19 cellular contexts compared by ENCODE assay signal in genomic region chr7:92784935-92785334, GRCh38. TPM values are rescaled to one million over a fixed set of nuclear protein-coding genes. Genes with fewer than 3 reads are reported as not detected.
DNase-seq lines count a peak whose midpoint lies in the region; ATAC-seq and TF ChIP-seq lines count a peak whose summit lies in the region.
"Had no signal": no experiment of that assay in that cellular context is flagged by ENCODE, and none has a peak within 500 bp of the region (broad histone marks: within the 10 kb centered on the region; RNA-seq: fewer than 3 reads in every experiment).

No MANE protein-coding gene starts in this region.

- peak overlapping the region; percentile 39 for H3K27ac ChIP-seq in KOPT-K1 (ENCODE audit: low read depth, low read length, poor library complexity, severe bottlenecking)
- peak overlapping the region in 3 of 4 donors; percentile 59 to 77 (median 69) for H3K27ac ChIP-seq in sigmoid colon

- H3K4me1 Mint-ChIP-seq in activated naive CD8-positive, alpha-beta T cell treated with anti-CD3 and anti-CD28 coated beads, Interleukin-2, amount 50 U/mL, for 24 hours: peaks cover 66% of the 10 kb centered on the region
- peaks cover 32% of the 10 kb centered on the region for H3K4me1 Mint-ChIP-seq in activated naive CD8-positive, alpha-beta T cell treated with anti-CD3 and anti-CD28 coated beads for 36 hours
- peaks cover 48% of the 10 kb centered on the region for H3K4me1 Mint-ChIP-seq in brain

- POLR2A ChIA-PET in HEK293T (lab: Yijun Ruan, JAX): no interaction called here

- no peak overlapping the region for H3K4me3 ChIP-seq in sigmoid colon
- H3K4me3 ChIP-seq: HAP-1, K562 had no signal

- H3K36me3 ChIP-seq in KOPT-K1 (ENCODE audit: insufficient read depth, low read length): peaks cover 90% of the 10 kb centered on the region
- H3K36me3 ChIP-seq in sigmoid colon: no peaks in the 10 kb centered on the region

- TF ChIP-seq POLR2A in sigmoid colon (IDR thresholded peaks at IDR 0.05): no peak

- TF ChIP-seq EP300 in sigmoid colon (IDR thresholded peaks at IDR 0.05): no peak

- CTCF ChIA-PET in HEK293T (lab: Yijun Ruan, JAX): no interaction called here

- H3K27me3 ChIP-seq in sigmoid colon: no peaks in the 10 kb centered on the region

- peaks cover 15% of the 10 kb centered on the region for H3K9me3 ChIP-seq in KOPT-K1 (ENCODE audit: insufficient read depth, low read length, poor library complexity, severe bottlenecking)
- peaks cover 0 to 5% (median 1%) of the 10 kb centered on the region in 4 donors for H3K9me3 ChIP-seq in sigmoid colon

- H3K36me3 Mint-ChIP-seq in activated naive CD8-positive, alpha-beta T cell treated with anti-CD3 and anti-CD28 coated beads, Interleukin-2, amount 50 U/mL, for 24 hours (ENCODE audit: low read depth): peaks cover 61% of the 10 kb centered on the region
- peaks cover 42% of the 10 kb centered on the region for H3K36me3 Mint-ChIP-seq in activated naive CD8-positive, alpha-beta T cell treated with anti-CD3 and anti-CD28 coated beads for 36 hours
- H3K36me3 Mint-ChIP-seq in brain: peaks cover 36% of the 10 kb centered on the region

- peak overlapping the region; percentile 41 for H3K27ac Mint-ChIP-seq in activated naive CD8-positive, alpha-beta T cell treated with anti-CD3 and anti-CD28 coated beads, Interleukin-2, amount 50 U/mL, for 24 hours
- no peak overlapping the region for H3K27ac Mint-ChIP-seq in activated naive CD8-positive, alpha-beta T cell treated with anti-CD3 and anti-CD28 coated beads for 36 hours
- H3K27ac Mint-ChIP-seq in brain: peak overlapping the region in 3 of 5 experiments; percentile 23 to 89 (median 45)
- H3K27ac Mint-ChIP-seq: B cell had no signal

- no peaks in the 10 kb centered on the region for H3K27me3 Mint-ChIP-seq in activated naive CD8-positive, alpha-beta T cell treated with anti-CD3 and anti-CD28 coated beads, Interleukin-2, amount 50 U/mL, for 24 hours
- no peaks in the 10 kb centered on the region for H3K27me3 Mint-ChIP-seq in activated naive CD8-positive, alpha-beta T cell treated with anti-CD3 and anti-CD28 coated beads for 36 hours
- no peaks in the 10 kb centered on the region for H3K27me3 Mint-ChIP-seq in brain
- H3K27me3 Mint-ChIP-seq: B cell; CD4-positive, CD25-positive, alpha-beta regulatory T cell had no signal

- no peak overlapping the region for H3K4me3 Mint-ChIP-seq in activated naive CD8-positive, alpha-beta T cell treated with anti-CD3 and anti-CD28 coated beads, Interleukin-2, amount 50 U/mL, for 24 hours
- no peak overlapping the region for H3K4me3 Mint-ChIP-seq in activated naive CD8-positive, alpha-beta T cell treated with anti-CD3 and anti-CD28 coated beads for 36 hours
- H3K4me3 Mint-ChIP-seq in brain: no peak overlapping the region
- H3K4me3 Mint-ChIP-seq: B cell had no signal

- intact Hi-C loops in sigmoid colon (cut with DNase I): no loop called here
- intact Hi-C loops in head of caudate nucleus (cut with DNase I): no loop called here

- no peak for ATAC-seq in activated naive CD8-positive, alpha-beta T cell treated with anti-CD3 and anti-CD28 coated beads, Interleukin-2, amount 50 U/mL, for 24 hours
- ATAC-seq: K562 had no signal

- H3K4me1 ChIP-seq in sigmoid colon: peaks cover 0 to 53% (median 31%) of the 10 kb centered on the region in 4 donors

- no peak for TF ChIP-seq CTCF in brain (conservative IDR thresholded peaks at IDR 0.05)
- TF ChIP-seq CTCF in sigmoid colon (IDR thresholded peaks at IDR 0.05): no peak

- WGBS in sigmoid colon, 2 donors: 88 to 97% methylated on average over 5 of the region's 5 CpGs

- H3K9me3 Mint-ChIP-seq in activated naive CD8-positive, alpha-beta T cell treated with anti-CD3 and anti-CD28 coated beads, Interleukin-2, amount 50 U/mL, for 24 hours: peaks cover 9% of the 10 kb centered on the region
- H3K9me3 Mint-ChIP-seq in activated naive CD8-positive, alpha-beta T cell treated with anti-CD3 and anti-CD28 coated beads for 36 hours: peaks cover 14% of the 10 kb centered on the region
- H3K9me3 Mint-ChIP-seq in brain: peaks cover 8 to 19% (median 17%) of the 10 kb centered on the region in 5 experiments

- DNase-seq in activated naive CD8-positive, alpha-beta T cell treated with anti-CD3 and anti-CD28 coated beads, Interleukin-2, amount 50 U/mL, for 24 hours: no peak
- no peak for DNase-seq in activated naive CD8-positive, alpha-beta T cell treated with anti-CD3 and anti-CD28 coated beads for 36 hours
- DNase-seq in sigmoid colon: no peak
- no peak for DNase-seq in mucosa of gallbladder (ENCODE audit: low spot score)
- no peak for DNase-seq in HEK293T (ENCODE audit: extremely low spot score)
- no peak for DNase-seq in head of caudate nucleus
- DNase-seq: Calu3; CD4-positive, CD25-positive, alpha-beta regulatory T cell; NCI-H1417 treated with DMSO at 0.1 percent for 48 hours; NCI-H1930; NCI-H2171; NCI-H446 treated with DMSO at 0.1 percent for 48 hours; OCI-M1; SIG-M5 had no signal

TF ChIP-seq in HEK293T, 16 proteins besides CTCF, POLR2A, EP300 and RAD21:
- no peak for TF ChIP-seq PKNOX1 (IDR thresholded peaks at IDR 0.05)
- TF ChIP-seq SP1 (IDR thresholded peaks at IDR 0.05): no peak
- no peak for TF ChIP-seq ELF4 (IDR thresholded peaks at IDR 0.05)
- TF ChIP-seq BHLHE40 (IDR thresholded peaks at IDR 0.05; ENCODE audit: borderline replicate concordance): no peak
- TF ChIP-seq SUZ12 (IDR thresholded peaks at IDR 0.05): no peak
- no peak for TF ChIP-seq FOXA1 (IDR thresholded peaks at IDR 0.05)
- no peak for TF ChIP-seq ARNT (IDR thresholded peaks at IDR 0.05)
- TF ChIP-seq ZNF384 (IDR thresholded peaks at IDR 0.05): no peak
- TF ChIP-seq FOXK2 (IDR thresholded peaks at IDR 0.05): no peak
- TF ChIP-seq NFRKB (IDR thresholded peaks at IDR 0.05): no peak
- TF ChIP-seq LEF1 (IDR thresholded peaks at IDR 0.05; ENCODE audit: borderline replicate concordance): no peak
- TF ChIP-seq CTBP1 (IDR thresholded peaks at IDR 0.05; ENCODE audit: borderline replicate concordance): no peak
- TF ChIP-seq HDGF (IDR thresholded peaks at IDR 0.05; ENCODE audit: borderline replicate concordance): no peak
- TF ChIP-seq L3MBTL2 (conservative IDR thresholded peaks at IDR 0.05): no peak
- TF ChIP-seq FOXM1 (IDR thresholded peaks at IDR 0.05; ENCODE audit: borderline replicate concordance): no peak
- no peak for TF ChIP-seq TARDBP (IDR thresholded peaks at IDR 0.05)
TF ChIP-seq in HEK293T: peak in this region for 0.

RNA-seq across cellular contexts. Expression of gene CDK6, which starts 51.4 kb away (rescaled TPM):
- total RNA-seq in activated naive CD8-positive, alpha-beta T cell treated with anti-CD3 and anti-CD28 coated beads for 36 hours: 100 to 1,000 TPM; 103 to 106 TPM
- polyA plus RNA-seq in brain (ENCODE audit: insufficient read depth, low read depth, low replicate concordance) (0.36 TPM), sigmoid colon (1 to 10 TPM; 2.4 to 7.1 (median 3.2) TPM)
- total RNA-seq in sigmoid colon (10 to 100 TPM; 13.3 to 25.8 (median 19.9) TPM), mucosa of gallbladder (23.6 TPM)
